Comparison of ENCODE assay signal across 1 cellular context in genomic region chr3:66110840-66111239, GRCh38.
TF ChIP-seq lines count a peak whose summit lies in the region.

No MANE protein-coding gene starts in this region.

TF ChIP-seq in GM23338, 12 proteins besides CTCF, POLR2A, EP300 and RAD21 (continued from another document):
- TF ChIP-seq, protein P1, sequence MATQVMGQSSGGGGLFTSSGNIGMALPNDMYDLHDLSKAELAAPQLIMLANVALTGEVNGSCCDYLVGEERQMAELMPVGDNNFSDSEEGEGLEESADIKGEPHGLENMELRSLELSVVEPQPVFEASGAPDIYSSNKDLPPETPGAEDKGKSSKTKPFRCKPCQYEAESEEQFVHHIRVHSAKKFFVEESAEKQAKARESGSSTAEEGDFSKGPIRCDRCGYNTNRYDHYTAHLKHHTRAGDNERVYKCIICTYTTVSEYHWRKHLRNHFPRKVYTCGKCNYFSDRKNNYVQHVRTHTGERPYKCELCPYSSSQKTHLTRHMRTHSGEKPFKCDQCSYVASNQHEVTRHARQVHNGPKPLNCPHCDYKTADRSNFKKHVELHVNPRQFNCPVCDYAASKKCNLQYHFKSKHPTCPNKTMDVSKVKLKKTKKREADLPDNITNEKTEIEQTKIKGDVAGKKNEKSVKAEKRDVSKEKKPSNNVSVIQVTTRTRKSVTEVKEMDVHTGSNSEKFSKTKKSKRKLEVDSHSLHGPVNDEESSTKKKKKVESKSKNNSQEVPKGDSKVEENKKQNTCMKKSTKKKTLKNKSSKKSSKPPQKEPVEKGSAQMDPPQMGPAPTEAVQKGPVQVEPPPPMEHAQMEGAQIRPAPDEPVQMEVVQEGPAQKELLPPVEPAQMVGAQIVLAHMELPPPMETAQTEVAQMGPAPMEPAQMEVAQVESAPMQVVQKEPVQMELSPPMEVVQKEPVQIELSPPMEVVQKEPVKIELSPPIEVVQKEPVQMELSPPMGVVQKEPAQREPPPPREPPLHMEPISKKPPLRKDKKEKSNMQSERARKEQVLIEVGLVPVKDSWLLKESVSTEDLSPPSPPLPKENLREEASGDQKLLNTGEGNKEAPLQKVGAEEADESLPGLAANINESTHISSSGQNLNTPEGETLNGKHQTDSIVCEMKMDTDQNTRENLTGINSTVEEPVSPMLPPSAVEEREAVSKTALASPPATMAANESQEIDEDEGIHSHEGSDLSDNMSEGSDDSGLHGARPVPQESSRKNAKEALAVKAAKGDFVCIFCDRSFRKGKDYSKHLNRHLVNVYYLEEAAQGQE (IDR thresholded peaks at IDR 0.05; ENCODE audit: unreplicated experiment) = no peak
- TF ChIP-seq NANOG (IDR thresholded peaks at IDR 0.05; ENCODE audit: borderline replicate concordance) (no peak), CREB1 (CRISPR knock-in tag; IDR thresholded peaks at IDR 0.05; ENCODE audit: low read depth) (no peak), POLR2AphosphoS5 (IDR thresholded peaks at IDR 0.05; ENCODE audit: low read depth) (no peak), ZNF331 (CRISPR knock-in tag; IDR thresholded peaks at IDR 0.05; ENCODE audit: low read depth) (no peak), EZH2phosphoT487 (IDR thresholded peaks at IDR 0.05; ENCODE audit: unreplicated experiment) (no peak), JUNB (IDR thresholded peaks at IDR 0.05; ENCODE audit: unreplicated experiment) (no peak), EZH2 (IDR thresholded peaks at IDR 0.05; ENCODE audit: low read depth, unreplicated experiment) (no peak), ZNF114 (CRISPR knock-in tag; IDR thresholded peaks at IDR 0.05) (no peak)
- TF ChIP-seq, protein P2, sequence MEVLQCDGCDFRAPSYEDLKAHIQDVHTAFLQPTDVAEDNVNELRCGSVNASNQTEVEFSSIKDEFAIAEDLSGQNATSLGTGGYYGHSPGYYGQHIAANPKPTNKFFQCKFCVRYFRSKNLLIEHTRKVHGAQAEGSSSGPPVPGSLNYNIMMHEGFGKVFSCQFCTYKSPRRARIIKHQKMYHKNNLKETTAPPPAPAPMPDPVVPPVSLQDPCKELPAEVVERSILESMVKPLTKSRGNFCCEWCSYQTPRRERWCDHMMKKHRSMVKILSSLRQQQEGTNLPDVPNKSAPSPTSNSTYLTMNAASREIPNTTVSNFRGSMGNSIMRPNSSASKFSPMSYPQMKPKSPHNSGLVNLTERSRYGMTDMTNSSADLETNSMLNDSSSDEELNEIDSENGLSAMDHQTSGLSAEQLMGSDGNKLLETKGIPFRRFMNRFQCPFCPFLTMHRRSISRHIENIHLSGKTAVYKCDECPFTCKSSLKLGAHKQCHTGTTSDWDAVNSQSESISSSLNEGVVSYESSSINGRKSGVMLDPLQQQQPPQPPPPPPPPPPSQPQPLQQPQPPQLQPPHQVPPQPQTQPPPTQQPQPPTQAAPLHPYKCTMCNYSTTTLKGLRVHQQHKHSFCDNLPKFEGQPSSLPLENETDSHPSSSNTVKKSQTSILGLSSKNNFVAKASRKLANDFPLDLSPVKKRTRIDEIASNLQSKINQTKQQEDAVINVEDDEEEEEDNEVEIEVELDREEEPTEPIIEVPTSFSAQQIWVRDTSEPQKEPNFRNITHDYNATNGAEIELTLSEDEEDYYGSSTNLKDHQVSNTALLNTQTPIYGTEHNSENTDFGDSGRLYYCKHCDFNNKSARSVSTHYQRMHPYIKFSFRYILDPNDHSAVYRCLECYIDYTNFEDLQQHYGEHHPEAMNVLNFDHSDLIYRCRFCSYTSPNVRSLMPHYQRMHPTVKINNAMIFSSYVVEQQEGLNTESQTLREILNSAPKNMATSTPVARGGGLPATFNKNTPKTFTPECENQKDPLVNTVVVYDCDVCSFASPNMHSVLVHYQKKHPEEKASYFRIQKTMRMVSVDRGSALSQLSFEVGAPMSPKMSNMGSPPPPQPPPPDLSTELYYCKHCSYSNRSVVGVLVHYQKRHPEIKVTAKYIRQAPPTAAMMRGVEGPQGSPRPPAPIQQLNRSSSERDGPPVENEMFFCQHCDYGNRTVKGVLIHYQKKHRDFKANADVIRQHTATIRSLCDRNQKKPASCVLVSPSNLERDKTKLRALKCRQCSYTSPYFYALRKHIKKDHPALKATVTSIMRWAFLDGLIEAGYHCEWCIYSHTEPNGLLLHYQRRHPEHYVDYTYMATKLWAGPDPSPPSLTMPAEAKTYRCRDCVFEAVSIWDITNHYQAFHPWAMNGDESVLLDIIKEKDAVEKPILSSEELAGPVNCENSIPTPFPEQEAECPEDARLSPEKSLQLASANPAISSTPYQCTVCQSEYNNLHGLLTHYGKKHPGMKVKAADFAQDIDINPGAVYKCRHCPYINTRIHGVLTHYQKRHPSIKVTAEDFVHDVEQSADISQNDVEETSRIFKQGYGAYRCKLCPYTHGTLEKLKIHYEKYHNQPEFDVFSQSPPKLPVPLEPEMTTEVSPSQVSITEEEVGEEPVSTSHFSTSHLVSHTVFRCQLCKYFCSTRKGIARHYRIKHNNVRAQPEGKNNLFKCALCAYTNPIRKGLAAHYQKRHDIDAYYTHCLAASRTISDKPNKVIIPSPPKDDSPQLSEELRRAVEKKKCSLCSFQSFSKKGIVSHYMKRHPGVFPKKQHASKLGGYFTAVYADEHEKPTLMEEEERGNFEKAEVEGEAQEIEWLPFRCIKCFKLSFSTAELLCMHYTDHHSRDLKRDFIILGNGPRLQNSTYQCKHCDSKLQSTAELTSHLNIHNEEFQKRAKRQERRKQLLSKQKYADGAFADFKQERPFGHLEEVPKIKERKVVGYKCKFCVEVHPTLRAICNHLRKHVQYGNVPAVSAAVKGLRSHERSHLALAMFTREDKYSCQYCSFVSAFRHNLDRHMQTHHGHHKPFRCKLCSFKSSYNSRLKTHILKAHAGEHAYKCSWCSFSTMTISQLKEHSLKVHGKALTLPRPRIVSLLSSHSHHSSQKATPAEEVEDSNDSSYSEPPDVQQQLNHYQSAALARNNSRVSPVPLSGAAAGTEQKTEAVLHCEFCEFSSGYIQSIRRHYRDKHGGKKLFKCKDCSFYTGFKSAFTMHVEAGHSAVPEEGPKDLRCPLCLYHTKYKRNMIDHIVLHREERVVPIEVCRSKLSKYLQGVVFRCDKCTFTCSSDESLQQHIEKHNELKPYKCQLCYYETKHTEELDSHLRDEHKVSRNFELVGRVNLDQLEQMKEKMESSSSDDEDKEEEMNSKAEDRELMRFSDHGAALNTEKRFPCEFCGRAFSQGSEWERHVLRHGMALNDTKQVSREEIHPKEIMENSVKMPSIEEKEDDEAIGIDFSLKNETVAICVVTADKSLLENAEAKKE (CRISPR knock-in tag; IDR thresholded peaks at IDR 0.05) = no peak
- TF ChIP-seq, protein P3, sequence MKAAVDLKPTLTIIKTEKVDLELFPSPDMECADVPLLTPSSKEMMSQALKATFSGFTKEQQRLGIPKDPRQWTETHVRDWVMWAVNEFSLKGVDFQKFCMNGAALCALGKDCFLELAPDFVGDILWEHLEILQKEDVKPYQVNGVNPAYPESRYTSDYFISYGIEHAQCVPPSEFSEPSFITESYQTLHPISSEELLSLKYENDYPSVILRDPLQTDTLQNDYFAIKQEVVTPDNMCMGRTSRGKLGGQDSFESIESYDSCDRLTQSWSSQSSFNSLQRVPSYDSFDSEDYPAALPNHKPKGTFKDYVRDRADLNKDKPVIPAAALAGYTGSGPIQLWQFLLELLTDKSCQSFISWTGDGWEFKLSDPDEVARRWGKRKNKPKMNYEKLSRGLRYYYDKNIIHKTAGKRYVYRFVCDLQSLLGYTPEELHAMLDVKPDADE (IDR thresholded peaks at IDR 0.05) = no peak
